In the genomic region with DNA sequence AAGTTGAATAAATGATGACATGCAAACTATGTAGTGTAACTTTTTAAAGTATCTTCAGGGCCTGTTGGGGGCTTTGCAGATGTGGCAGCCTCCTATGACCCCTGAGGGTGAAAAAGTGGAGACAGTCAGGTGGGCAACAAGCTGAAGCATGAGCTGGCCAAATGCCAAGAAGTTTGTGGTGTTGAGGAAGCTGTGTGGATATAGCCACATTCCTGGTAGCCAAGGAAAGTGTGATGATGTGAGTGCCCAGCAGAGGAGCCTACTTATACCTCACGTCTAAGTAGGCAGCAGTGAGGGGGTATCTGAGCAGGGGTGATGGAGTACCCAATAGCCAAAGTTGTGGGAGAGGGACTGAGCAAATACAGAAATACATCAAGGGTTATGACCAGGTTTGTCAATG, we compare ENCODE assay signal across 1 cellular context.
TF ChIP-seq lines count a peak whose summit lies in the region.

No MANE protein-coding gene starts in this region.

TF ChIP-seq in WTC11, 78 proteins besides CTCF, POLR2A, EP300 and RAD21 (continued from another document):
- TF ChIP-seq, protein P1, sequence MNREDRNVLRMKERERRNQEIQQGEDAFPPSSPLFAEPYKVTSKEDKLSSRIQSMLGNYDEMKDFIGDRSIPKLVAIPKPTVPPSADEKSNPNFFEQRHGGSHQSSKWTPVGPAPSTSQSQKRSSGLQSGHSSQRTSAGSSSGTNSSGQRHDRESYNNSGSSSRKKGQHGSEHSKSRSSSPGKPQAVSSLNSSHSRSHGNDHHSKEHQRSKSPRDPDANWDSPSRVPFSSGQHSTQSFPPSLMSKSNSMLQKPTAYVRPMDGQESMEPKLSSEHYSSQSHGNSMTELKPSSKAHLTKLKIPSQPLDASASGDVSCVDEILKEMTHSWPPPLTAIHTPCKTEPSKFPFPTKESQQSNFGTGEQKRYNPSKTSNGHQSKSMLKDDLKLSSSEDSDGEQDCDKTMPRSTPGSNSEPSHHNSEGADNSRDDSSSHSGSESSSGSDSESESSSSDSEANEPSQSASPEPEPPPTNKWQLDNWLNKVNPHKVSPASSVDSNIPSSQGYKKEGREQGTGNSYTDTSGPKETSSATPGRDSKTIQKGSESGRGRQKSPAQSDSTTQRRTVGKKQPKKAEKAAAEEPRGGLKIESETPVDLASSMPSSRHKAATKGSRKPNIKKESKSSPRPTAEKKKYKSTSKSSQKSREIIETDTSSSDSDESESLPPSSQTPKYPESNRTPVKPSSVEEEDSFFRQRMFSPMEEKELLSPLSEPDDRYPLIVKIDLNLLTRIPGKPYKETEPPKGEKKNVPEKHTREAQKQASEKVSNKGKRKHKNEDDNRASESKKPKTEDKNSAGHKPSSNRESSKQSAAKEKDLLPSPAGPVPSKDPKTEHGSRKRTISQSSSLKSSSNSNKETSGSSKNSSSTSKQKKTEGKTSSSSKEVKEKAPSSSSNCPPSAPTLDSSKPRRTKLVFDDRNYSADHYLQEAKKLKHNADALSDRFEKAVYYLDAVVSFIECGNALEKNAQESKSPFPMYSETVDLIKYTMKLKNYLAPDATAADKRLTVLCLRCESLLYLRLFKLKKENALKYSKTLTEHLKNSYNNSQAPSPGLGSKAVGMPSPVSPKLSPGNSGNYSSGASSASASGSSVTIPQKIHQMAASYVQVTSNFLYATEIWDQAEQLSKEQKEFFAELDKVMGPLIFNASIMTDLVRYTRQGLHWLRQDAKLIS (CRISPR knock-in tag; IDR thresholded peaks at IDR 0.05; ENCODE audit: borderline replicate concordance) = no peak
